Comparison of ENCODE assay signal across 1 cellular context in genomic region chr12:89685363-89685972, GRCh38.
TF ChIP-seq lines count a peak whose summit lies in the region.

No MANE protein-coding gene starts in this region.

TF ChIP-seq in K562, 482 proteins besides CTCF, POLR2A, EP300 and RAD21 (continued from another document):
- TF ChIP-seq PATZ1 (CRISPR knock-in tag; IDR thresholded peaks at IDR 0.05; ENCODE audit: borderline replicate concordance) (no peak), PHB2 (IDR thresholded peaks at IDR 0.05; ENCODE audit: low read depth) (no peak), ZNF408 (CRISPR knock-in tag; IDR thresholded peaks at IDR 0.05; ENCODE audit: low read depth) (no peak)
